In genomic region chr12:11882301-11883019, GRCh38 we compare ENCODE assay signal across 13 cellular contexts.
DNase-seq lines count a peak whose midpoint lies in the region; ATAC-seq and TF ChIP-seq lines count a peak whose summit lies in the region.
"Had no signal": no experiment of that assay in that cellular context is flagged by ENCODE, and none has a peak within 500 bp of the region (broad histone marks: within the 10 kb centered on the region; RNA-seq: fewer than 3 reads in every experiment).

No MANE protein-coding gene starts in this region.

- no peaks in the 10 kb centered on the region for H3K27me3 ChIP-seq in thoracic aorta (replicated peaks; ENCODE audit: insufficient read depth)
- H3K27me3 ChIP-seq in osteoblast (ENCODE audit: insufficient read depth, low read length): no peaks in the 10 kb centered on the region
- no peaks in the 10 kb centered on the region for H3K27me3 ChIP-seq in foreskin keratinocyte

- TF ChIP-seq CTCF in thoracic aorta (IDR thresholded peaks at IDR 0.05) (no peak), osteoblast (IDR thresholded peaks at IDR 0.05; ENCODE audit: extremely low read depth, low read depth, low read length) (no peak), foreskin keratinocyte (conservative IDR thresholded peaks at IDR 0.05) (no peak)

- H3K79me2 ChIP-seq in osteoblast (ENCODE audit: insufficient read depth, low read length): peaks cover 6% of the 10 kb centered on the region

- DNase-seq in DMS153 (lab: John Stamatoyannopoulos, UW) (peak; percentile 30), DMS153 treated with DMSO at 0.1 percent for 48 hours (lab: John Stamatoyannopoulos, UW; ENCODE audit: unreplicated experiment) (no peak), HT-29 (ENCODE audit: low spot score) (peak; percentile 88), kidney glomerular epithelial cell (lab: John Stamatoyannopoulos, UW) (peak; percentile 32), thoracic aorta (ENCODE audit: low spot score) (no peak), osteoblast (ENCODE audit: insufficient read length, low spot score, missing footprints) (no peak), foreskin keratinocyte (no peak)
- DNase-seq: NCI-H446, nephron progenitor cell, Right ventricle myocardium superior had no signal

- H3K9me3 ChIP-seq in thoracic aorta: no peaks in the 10 kb centered on the region
- H3K9me3 ChIP-seq in osteoblast (ENCODE audit: low read depth, low read length): no peaks in the 10 kb centered on the region

- no peak overlapping the region for H3K4me3 ChIP-seq in thoracic aorta
- H3K4me3 ChIP-seq in osteoblast (ENCODE audit: insufficient read depth, low read length): no peak overlapping the region

- H3K4me1 ChIP-seq in thoracic aorta (ENCODE audit: control insufficient read depth in 1 of 2, low read depth in 2 of 2) (peaks cover 23 to 58% of the 10 kb centered on the region in 2 donors), osteoblast (ENCODE audit: insufficient read depth, low read length) (peaks cover 54% of the 10 kb centered on the region), foreskin keratinocyte (peaks cover 46% of the 10 kb centered on the region)

- no peak overlapping the region for H2AFZ ChIP-seq in osteoblast (ENCODE audit: low read length)

- ATAC-seq in thoracic aorta (ENCODE audit: insufficient number of reproducible peaks, low FRiP score, low read depth) (no peak), foreskin keratinocyte (no peak), GM21390 (IDR thresholded peaks at IDR 0.05; ENCODE audit: unreplicated experiment) (no peak)

- H3K36me3 ChIP-seq in thoracic aorta (peaks cover 15% of the 10 kb centered on the region), osteoblast (ENCODE audit: insufficient read depth, low read length) (peaks cover 23% of the 10 kb centered on the region)

- H3K4me2 ChIP-seq in osteoblast (ENCODE audit: insufficient read depth, low read length): no peak overlapping the region

- no peaks in the 10 kb centered on the region for H4K20me1 ChIP-seq in osteoblast (ENCODE audit: insufficient read depth, low read length)

- peak overlapping the region; percentile 18 for H3K27ac ChIP-seq in thoracic aorta
- no peak overlapping the region for H3K27ac ChIP-seq in osteoblast (ENCODE audit: low read depth, low read length)
- H3K27ac ChIP-seq in foreskin keratinocyte: no peak overlapping the region
- H3K27ac ChIP-seq: 22Rv1, epithelial cell of prostate had no signal

Comparison
In these comparisons a context has a peak if more than half of its experiments do, and no peak if none do; other contexts are left out.
1. DNase-seq: peak in DMS153 (single experiment), HT-29 (single experiment) and kidney glomerular epithelial cell (single experiment); none in DMS153 treated with DMSO at 0.1 percent for 48 hours (single experiment), thoracic aorta (single experiment), osteoblast (single experiment) and foreskin keratinocyte (0 of 2).
2. H3K27ac ChIP-seq: peak in thoracic aorta (2 of 2); none in osteoblast (single experiment) and foreskin keratinocyte (single experiment).